1 cellular context compared by ENCODE assay signal in genomic region chr2:19989681-19990415, GRCh38.
TF ChIP-seq lines count a peak whose summit lies in the region.

Gene WDR35, minus strand, starts transcription at chr2:19990105. Its CDS starts 90 bp downstream, at chr2:19990015.

TF ChIP-seq in HepG2, 621 proteins besides CTCF, POLR2A, EP300 and RAD21 (continued from another document and continues in another):
- TF ChIP-seq SNAPC4 (CRISPR knock-in tag; IDR thresholded peaks at IDR 0.05) (peak; percentile 76; the same call in 1 of the 2 replicates), SMYD3 (CRISPR knock-in tag; IDR thresholded peaks at IDR 0.05) (peak; percentile 72; the same call in 1 of the 2 replicates), SMARCE1 (IDR thresholded peaks at IDR 0.05; ENCODE audit: borderline replicate concordance) (no peak), ZNF276 (CRISPR knock-in tag; IDR thresholded peaks at IDR 0.05; ENCODE audit: low read depth) (no peak), TP53 (CRISPR knock-in tag; conservative IDR thresholded peaks at IDR 0.05) (no peak; the same call in 1 of the 2 replicates), KLF9 (CRISPR knock-in tag; IDR thresholded peaks at IDR 0.05; ENCODE audit: low read depth) (0 out of 2 replicates have a peak, but pooled peaks have one; percentile 61), ATM (IDR thresholded peaks at IDR 0.05; ENCODE audit: borderline replicate concordance) (no peak), ZNF362 (CRISPR knock-in tag; IDR thresholded peaks at IDR 0.05; ENCODE audit: borderline replicate concordance) (no peak), ZNF430 (CRISPR knock-in tag; IDR thresholded peaks at IDR 0.05) (no peak; the same call in 1 of the 2 replicates), PHF21A (CRISPR knock-in tag; IDR thresholded peaks at IDR 0.05) (peak; percentile 48; the same call in 1 of the 2 replicates), FOXM1 (CRISPR knock-in tag; IDR thresholded peaks at IDR 0.05) (peak; percentile 44; the same call in 1 of the 2 replicates), HMGA1 (CRISPR knock-in tag; conservative IDR thresholded peaks at IDR 0.05) (no peak), SKI (IDR thresholded peaks at IDR 0.05; ENCODE audit: partially characterized antibody) (no peak), KLF12 (CRISPR knock-in tag; IDR thresholded peaks at IDR 0.05; ENCODE audit: borderline replicate concordance) (peak; percentile 99), ZNF547 (CRISPR knock-in tag; IDR thresholded peaks at IDR 0.05) (peak; percentile 92), GABPB1 (CRISPR knock-in tag; IDR thresholded peaks at IDR 0.05) (peak; percentile 99), ZNF3 (CRISPR knock-in tag; IDR thresholded peaks at IDR 0.05) (no peak), TRIM24 (CRISPR knock-in tag; IDR thresholded peaks at IDR 0.05) (no peak), ZNF552 (CRISPR knock-in tag; IDR thresholded peaks at IDR 0.05; ENCODE audit: borderline replicate concordance) (peak; percentile 89), RCOR2 (CRISPR knock-in tag; IDR thresholded peaks at IDR 0.05) (peak; percentile 54; the same call in 1 of the 2 replicates), ZNF557 (CRISPR knock-in tag; IDR thresholded peaks at IDR 0.05) (peak; percentile 42; the same call in 1 of the 2 replicates), TEAD3 (CRISPR knock-in tag; optimal IDR thresholded peaks at IDR 0.05; ENCODE audit: borderline replicate concordance) (peak; percentile 75), IRF1 (CRISPR knock-in tag; IDR thresholded peaks at IDR 0.05; ENCODE audit: low read depth) (no peak), ZNF331 (CRISPR knock-in tag; IDR thresholded peaks at IDR 0.05) (peak; percentile 88), ZNF776 (CRISPR knock-in tag; IDR thresholded peaks at IDR 0.05) (peak; percentile 98), ATF3 (CRISPR knock-in tag; IDR thresholded peaks at IDR 0.05) (peak; percentile 68), ZNF530 (CRISPR knock-in tag; IDR thresholded peaks at IDR 0.05; ENCODE audit: low read depth) (no peak), DNMT3B (CRISPR knock-in tag; conservative IDR thresholded peaks at IDR 0.05) (peak; percentile 81; the same call in 1 of the 2 replicates), ZNF709 (CRISPR knock-in tag; IDR thresholded peaks at IDR 0.05) (peak; percentile 81; the same call in 1 of the 2 replicates), RBM39 (IDR thresholded peaks at IDR 0.05; ENCODE audit: low read depth, low read length, poor library complexity, severe bottlenecking) (peak; percentile 39), ADNP (CRISPR knock-in tag; IDR thresholded peaks at IDR 0.05) (no peak), AKAP8 (CRISPR knock-in tag; IDR thresholded peaks at IDR 0.05) (peak; percentile 75; the same call in 1 of the 2 replicates), ZBTB43 (CRISPR knock-in tag; conservative IDR thresholded peaks at IDR 0.05) (peak; percentile 75), ZNF589 (CRISPR knock-in tag; conservative IDR thresholded peaks at IDR 0.05) (peak; percentile 95), ZEB1 (IDR thresholded peaks at IDR 0.05; ENCODE audit: insufficient replicate concordance, low read depth) (peak; percentile 66), ATF5 (CRISPR knock-in tag; IDR thresholded peaks at IDR 0.05; ENCODE audit: low read depth) (peak; percentile 16; the same call in 1 of the 2 replicates)
- TF ChIP-seq, protein P1, sequence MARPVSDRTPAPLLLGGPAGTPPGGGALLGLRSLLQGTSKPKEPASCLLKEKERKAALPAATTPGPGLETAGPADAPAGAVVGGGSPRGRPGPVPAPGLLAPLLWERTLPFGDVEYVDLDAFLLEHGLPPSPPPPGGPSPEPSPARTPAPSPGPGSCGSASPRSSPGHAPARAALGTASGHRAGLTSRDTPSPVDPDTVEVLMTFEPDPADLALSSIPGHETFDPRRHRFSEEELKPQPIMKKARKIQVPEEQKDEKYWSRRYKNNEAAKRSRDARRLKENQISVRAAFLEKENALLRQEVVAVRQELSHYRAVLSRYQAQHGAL (CRISPR knock-in tag; IDR thresholded peaks at IDR 0.05; ENCODE audit: not compliant biosample characterization) = peak; percentile 86
- TF ChIP-seq, protein P2, sequence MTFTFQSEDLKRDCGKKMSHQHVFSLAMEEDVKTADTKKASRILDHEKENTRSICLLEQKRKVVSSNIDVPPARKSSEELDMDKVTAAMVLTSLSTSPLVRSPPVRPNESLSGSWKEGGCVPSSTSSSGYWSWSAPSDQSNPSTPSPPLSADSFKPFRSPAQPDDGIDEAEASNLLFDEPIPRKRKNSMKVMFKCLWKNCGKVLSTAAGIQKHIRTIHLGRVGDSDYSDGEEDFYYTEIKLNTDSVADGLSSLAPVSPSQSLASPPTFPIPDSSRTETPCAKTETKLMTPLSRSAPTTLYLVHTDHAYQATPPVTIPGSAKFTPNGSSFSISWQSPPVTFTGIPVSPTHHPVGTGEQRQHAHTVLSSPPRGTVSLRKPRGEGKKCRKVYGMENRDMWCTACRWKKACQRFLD (CRISPR knock-in tag; IDR thresholded peaks at IDR 0.05; ENCODE audit: borderline replicate concordance) = peak; percentile 94
- TF ChIP-seq, protein P3, sequence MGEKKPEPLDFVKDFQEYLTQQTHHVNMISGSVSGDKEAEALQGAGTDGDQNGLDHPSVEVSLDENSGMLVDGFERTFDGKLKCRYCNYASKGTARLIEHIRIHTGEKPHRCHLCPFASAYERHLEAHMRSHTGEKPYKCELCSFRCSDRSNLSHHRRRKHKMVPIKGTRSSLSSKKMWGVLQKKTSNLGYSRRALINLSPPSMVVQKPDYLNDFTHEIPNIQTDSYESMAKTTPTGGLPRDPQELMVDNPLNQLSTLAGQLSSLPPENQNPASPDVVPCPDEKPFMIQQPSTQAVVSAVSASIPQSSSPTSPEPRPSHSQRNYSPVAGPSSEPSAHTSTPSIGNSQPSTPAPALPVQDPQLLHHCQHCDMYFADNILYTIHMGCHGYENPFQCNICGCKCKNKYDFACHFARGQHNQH (CRISPR knock-in tag; IDR thresholded peaks at IDR 0.05) = peak; percentile 100
- TF ChIP-seq, protein P4, sequence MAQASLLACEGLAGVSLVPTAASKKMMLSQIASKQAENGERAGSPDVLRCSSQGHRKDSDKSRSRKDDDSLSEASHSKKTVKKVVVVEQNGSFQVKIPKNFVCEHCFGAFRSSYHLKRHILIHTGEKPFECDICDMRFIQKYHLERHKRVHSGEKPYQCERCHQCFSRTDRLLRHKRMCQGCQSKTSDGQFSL (CRISPR knock-in tag; IDR thresholded peaks at IDR 0.05) = no peak; the same call in 1 of the 2 replicates
- TF ChIP-seq, protein P5, sequence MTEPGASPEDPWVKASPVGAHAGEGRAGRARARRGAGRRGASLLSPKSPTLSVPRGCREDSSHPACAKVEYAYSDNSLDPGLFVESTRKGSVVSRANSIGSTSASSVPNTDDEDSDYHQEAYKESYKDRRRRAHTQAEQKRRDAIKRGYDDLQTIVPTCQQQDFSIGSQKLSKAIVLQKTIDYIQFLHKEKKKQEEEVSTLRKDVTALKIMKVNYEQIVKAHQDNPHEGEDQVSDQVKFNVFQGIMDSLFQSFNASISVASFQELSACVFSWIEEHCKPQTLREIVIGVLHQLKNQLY (CRISPR knock-in tag; IDR thresholded peaks at IDR 0.05) = peak; percentile 57; the same call in 1 of the 2 replicates
- TF ChIP-seq, protein P6, sequence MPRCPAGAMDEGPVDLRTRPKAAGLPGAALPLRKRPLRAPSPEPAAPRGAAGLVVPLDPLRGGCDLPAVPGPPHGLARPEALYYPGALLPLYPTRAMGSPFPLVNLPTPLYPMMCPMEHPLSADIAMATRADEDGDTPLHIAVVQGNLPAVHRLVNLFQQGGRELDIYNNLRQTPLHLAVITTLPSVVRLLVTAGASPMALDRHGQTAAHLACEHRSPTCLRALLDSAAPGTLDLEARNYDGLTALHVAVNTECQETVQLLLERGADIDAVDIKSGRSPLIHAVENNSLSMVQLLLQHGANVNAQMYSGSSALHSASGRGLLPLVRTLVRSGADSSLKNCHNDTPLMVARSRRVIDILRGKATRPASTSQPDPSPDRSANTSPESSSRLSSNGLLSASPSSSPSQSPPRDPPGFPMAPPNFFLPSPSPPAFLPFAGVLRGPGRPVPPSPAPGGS (CRISPR knock-in tag; IDR thresholded peaks at IDR 0.05) = peak; percentile 96
- TF ChIP-seq, protein P7, sequence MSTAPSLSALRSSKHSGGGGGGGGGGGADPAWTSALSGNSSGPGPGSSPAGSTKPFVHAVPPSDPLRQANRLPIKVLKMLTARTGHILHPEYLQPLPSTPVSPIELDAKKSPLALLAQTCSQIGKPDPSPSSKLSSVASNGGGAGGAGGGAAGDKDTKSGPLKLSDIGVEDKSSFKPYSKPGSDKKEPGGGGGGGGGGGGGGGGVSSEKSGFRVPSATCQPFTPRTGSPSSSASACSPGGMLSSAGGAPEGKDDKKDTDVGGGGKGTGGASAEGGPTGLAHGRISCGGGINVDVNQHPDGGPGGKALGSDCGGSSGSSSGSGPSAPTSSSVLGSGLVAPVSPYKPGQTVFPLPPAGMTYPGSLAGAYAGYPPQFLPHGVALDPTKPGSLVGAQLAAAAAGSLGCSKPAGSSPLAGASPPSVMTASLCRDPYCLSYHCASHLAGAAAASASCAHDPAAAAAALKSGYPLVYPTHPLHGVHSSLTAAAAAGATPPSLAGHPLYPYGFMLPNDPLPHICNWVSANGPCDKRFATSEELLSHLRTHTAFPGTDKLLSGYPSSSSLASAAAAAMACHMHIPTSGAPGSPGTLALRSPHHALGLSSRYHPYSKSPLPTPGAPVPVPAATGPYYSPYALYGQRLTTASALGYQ (CRISPR knock-in tag; IDR thresholded peaks at IDR 0.05) = peak; percentile 79; the same call in 1 of the 2 replicates
